Comparison of ENCODE assay signal across 20 cellular contexts in the genomic region with DNA sequence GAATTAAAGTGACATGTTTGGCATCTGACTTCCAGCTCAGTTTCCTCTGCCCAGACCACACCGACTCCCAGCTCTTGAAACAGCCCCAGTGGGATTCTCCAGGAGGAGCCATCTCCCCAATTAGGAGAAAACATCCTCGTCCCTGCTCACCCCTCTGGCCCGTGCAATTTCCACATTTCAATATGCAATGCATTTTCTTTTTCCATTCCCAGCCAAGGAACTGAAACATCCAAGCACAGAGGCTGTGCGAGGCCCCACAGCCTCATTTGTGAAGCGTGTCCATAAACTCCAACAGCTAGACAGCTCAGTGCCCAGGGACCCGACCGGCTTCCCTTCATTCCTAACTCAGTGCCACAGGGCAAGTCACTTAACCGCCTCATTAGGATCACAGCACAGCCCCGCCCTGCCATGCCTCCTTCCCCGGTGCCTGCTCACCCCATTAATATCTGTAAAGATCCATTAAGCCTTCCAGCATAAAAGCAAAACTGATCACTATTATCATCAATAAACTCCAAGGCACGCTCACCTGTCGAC.
"Had no signal": no experiment of that assay in that cellular context is flagged by ENCODE, and none has a peak within 500 bp of the region (broad histone marks: within the 10 kb centered on the region; RNA-seq: fewer than 3 reads in every experiment).

No MANE protein-coding gene starts in this region.

- H3K9me3 ChIP-seq: spleen, thoracic aorta, upper lobe of right lung had no signal

- DNase-seq: activated CD4-positive, alpha-beta T cell treated with anti-CD3 and anti-CD28 coated beads for 4 hours; activated CD4-positive, alpha-beta T cell treated with anti-CD3 and anti-CD28 coated beads, Interleukin-2, amount 50 U/mL, for 48 hours; activated CD4-positive, CD25-positive, alpha-beta regulatory T cell; activated CD8-positive, alpha-beta memory T cell treated with anti-CD3 and anti-CD28 coated beads, Interleukin-2, amount 50 U/mL, for 48 hours; activated effector memory CD4-positive, alpha-beta T cell treated with anti-CD3 and anti-CD28 coated beads, Interleukin-2, amount 50 U/mL, for 16 hours; activated naive CD4-positive, alpha-beta T cell treated with anti-CD3 and anti-CD28 coated beads, Interleukin-2, amount 10 ng/mL, durations not matched to agents 7 days and 5 days; activated T-cell treated with anti-CD3 and anti-CD28 coated beads, Interleukin-2, amount 50 U/mL, for 72 hours; cerebellar nuclear complex; foreskin fibroblast; hippocampal formation; occipital lobe; spleen; stimulated activated CD4-positive, alpha-beta T cell treated with anti-CD3 and anti-CD28 coated beads, Interleukin-4, amount 100 ng/mL, for 1 hour; stimulated activated naive CD4-positive, alpha-beta T cell treated with Interleukin-2 at 50 U/mL for 16 hours; T1000; upper lobe of right lung had no signal

- H3K36me3 ChIP-seq: spleen, thoracic aorta, upper lobe of right lung had no signal

- H3K27ac Mint-ChIP-seq: activated naive CD4-positive, alpha-beta T cell treated with anti-CD3 and anti-CD28 coated beads, Interleukin-2, amount 10 ng/mL, durations not matched to agents 7 days and 5 days; activated T-cell treated with anti-CD3 and anti-CD28 coated beads, Interleukin-2, amount 50 U/mL, for 72 hours; memory B cell had no signal

- H3K4me3 ChIP-seq: coronary artery, spleen, thoracic aorta, upper lobe of right lung had no signal

- H3K36me3 Mint-ChIP-seq: activated naive CD4-positive, alpha-beta T cell treated with anti-CD3 and anti-CD28 coated beads, Interleukin-2, amount 10 ng/mL, durations not matched to agents 7 days and 5 days; memory B cell had no signal

- ATAC-seq: activated T-cell treated with anti-CD3 and anti-CD28 coated beads, Interleukin-2, amount 50 U/mL, for 72 hours; upper lobe of right lung had no signal

- H3K4me3 Mint-ChIP-seq: activated naive CD4-positive, alpha-beta T cell treated with anti-CD3 and anti-CD28 coated beads, Interleukin-2, amount 10 ng/mL, durations not matched to agents 7 days and 5 days; activated T-cell treated with anti-CD3 and anti-CD28 coated beads, Interleukin-2, amount 50 U/mL, for 72 hours; memory B cell; nephron had no signal

- H3K27ac ChIP-seq: coronary artery, spleen, thoracic aorta, upper lobe of right lung had no signal

- H3K4me1 ChIP-seq: spleen, upper lobe of right lung had no signal

- H3K9me3 Mint-ChIP-seq: activated naive CD4-positive, alpha-beta T cell treated with anti-CD3 and anti-CD28 coated beads, Interleukin-2, amount 10 ng/mL, durations not matched to agents 7 days and 5 days; activated T-cell treated with anti-CD3 and anti-CD28 coated beads, Interleukin-2, amount 50 U/mL, for 72 hours had no signal
